Comparison of ENCODE assay signal across 8 cellular contexts in the genomic region with DNA sequence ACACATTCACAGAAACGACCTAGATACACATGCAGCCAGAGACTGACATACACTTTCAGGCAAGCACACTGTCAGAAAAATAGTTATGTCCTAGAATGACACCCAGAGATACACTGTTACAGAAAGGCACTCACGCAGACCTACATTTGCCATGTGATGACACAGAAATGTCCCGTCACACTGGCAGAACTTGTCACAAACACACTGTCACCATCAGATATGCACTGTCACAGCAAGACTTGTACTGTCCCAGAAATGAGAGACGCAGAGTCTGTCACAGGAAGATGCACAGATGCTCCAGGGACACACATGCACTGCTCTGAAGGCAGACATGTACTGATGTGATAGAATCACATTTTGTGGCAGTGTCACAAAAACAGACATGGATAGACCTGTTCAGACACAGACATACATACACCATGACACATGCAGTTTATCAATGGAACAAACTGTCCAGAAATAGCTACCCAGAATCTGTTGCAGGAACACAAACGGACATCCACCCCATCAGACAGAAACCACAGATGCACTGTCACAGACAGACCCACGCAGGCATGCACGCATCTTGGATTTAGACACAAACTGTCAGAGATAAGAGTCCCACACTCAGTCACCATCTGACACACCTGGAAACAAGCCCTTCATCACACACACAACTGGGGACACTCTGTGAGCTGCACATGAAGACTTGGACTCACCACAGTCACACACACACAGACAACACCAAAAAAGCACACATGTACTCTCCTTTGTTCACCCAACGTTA. TPM values are rescaled to one million over a fixed set of nuclear protein-coding genes. Genes with fewer than 3 reads are reported as not detected.
A peak's percentile ranks its signal among the peaks of the same experiment; 100 is the strongest.
DNase-seq lines count a peak whose midpoint lies in the region; ATAC-seq, FAIRE-seq and TF ChIP-seq lines count a peak whose summit lies in the region.

No MANE protein-coding gene starts in this region.

- H3K27ac Mint-ChIP-seq in CD4-positive, alpha-beta memory T cell: peak overlapping the region; percentile 87 to 98 (median 96)
- H3K27ac Mint-ChIP-seq in brain: peak overlapping the region; percentile 42 to 96 (median 85)

- peaks cover 65% of the 10 kb centered on the region for H3K4me1 ChIP-seq in CD4-positive, alpha-beta memory T cell (ENCODE audit: insufficient read depth, low read length)
- peaks cover 55% of the 10 kb centered on the region for H3K4me1 ChIP-seq in KMS-11 (ENCODE audit: low read depth, poor library complexity, severe bottlenecking)

- CTCF ChIA-PET in CD4-positive, alpha-beta memory T cell (lab: Charles Lee; ENCODE audit: partially characterized antibody): interaction anchor here (4.1 kb wide), 1 partner anchor 17 kb away, joined by 22 read pairs; no protein-coding TSS in a partner anchor

- no peaks in the 10 kb centered on the region for H3K9me3 ChIP-seq in CD4-positive, alpha-beta memory T cell (ENCODE audit: control insufficient read depth in 1 of 2, low read length in 2 of 2)
- H3K9me3 ChIP-seq in neural cell (ENCODE audit: low read length): no peaks in the 10 kb centered on the region

- peak; percentile 51 to 79 (median 65) for DNase-seq in CD4-positive, alpha-beta memory T cell
- DNase-seq in T-helper 9 cell (no peak), H54 (ENCODE audit: insufficient read length, low spot score) (no peak), NCI-H2227 treated with DMSO at 0.1 percent for 48 hours (lab: John Stamatoyannopoulos, UW) (no peak)

- H3K27ac ChIP-seq in CD4-positive, alpha-beta memory T cell (ENCODE audit: low read depth, low read length): peak overlapping the region; percentile 81
- peak overlapping the region; percentile 93 for H3K27ac ChIP-seq in KMS-11
- H3K27ac ChIP-seq in neural cell (ENCODE audit: low read length): peak overlapping the region; percentile 66

- peak overlapping the region; percentile 93 to 98 (median 96) for H3K4me3 Mint-ChIP-seq in CD4-positive, alpha-beta memory T cell
- H3K4me3 Mint-ChIP-seq in brain: peak overlapping the region; percentile 89 to 95 (median 93)

- no peaks in the 10 kb centered on the region for H3K27me3 ChIP-seq in CD4-positive, alpha-beta memory T cell (ENCODE audit: insufficient read depth, low read length)
- H3K27me3 ChIP-seq in KMS-11 (ENCODE audit: insufficient read depth, low read depth) (no peaks in the 10 kb centered on the region), neural cell (ENCODE audit: insufficient read depth, low read depth, low read length) (no peaks in the 10 kb centered on the region)

- no peak for ATAC-seq in HG03280 (IDR thresholded peaks at IDR 0.05; ENCODE audit: unreplicated experiment)

- H3K79me2 ChIP-seq in KMS-11 (ENCODE audit: insufficient read depth, low read depth): peaks cover 45% of the 10 kb centered on the region
- no peaks in the 10 kb centered on the region for H3K79me2 ChIP-seq in neural cell (replicated peaks; ENCODE audit: insufficient read depth, low read length)

- no peak for TF ChIP-seq POLR2A in H54 (IDR thresholded peaks at IDR 0.05; ENCODE audit: low read depth, low read length)

- no peaks in the 10 kb centered on the region for H3K9me2 ChIP-seq in neural cell (ENCODE audit: insufficient read depth, low read length)

- H3K27me3 Mint-ChIP-seq in CD4-positive, alpha-beta memory T cell: no peaks in the 10 kb centered on the region
- peaks cover 11% of the 10 kb centered on the region for H3K27me3 Mint-ChIP-seq in brain

- H3K4me1 Mint-ChIP-seq in CD4-positive, alpha-beta memory T cell: peaks cover 24 to 82% (median 50%) of the 10 kb centered on the region in 4 donors
- peaks cover 32% of the 10 kb centered on the region for H3K4me1 Mint-ChIP-seq in brain

- no peak for TF ChIP-seq CTCF in KMS-11 (conservative IDR thresholded peaks at IDR 0.05; ENCODE audit: low read depth, low read length)
- no peak for TF ChIP-seq CTCF in brain (conservative IDR thresholded peaks at IDR 0.05)
- TF ChIP-seq CTCF in neural cell (IDR thresholded peaks at IDR 0.05; ENCODE audit: poor library complexity, severe bottlenecking): no peak

- no peak for TF ChIP-seq RAD21 in neural cell (conservative IDR thresholded peaks at IDR 0.05)

- intact Hi-C loops in CD4-positive, alpha-beta memory T cell (cut with micrococcal nuclease): loop anchor here (1.0 to 5.0 kb wide), 4 partner anchors 17 to 123 kb away; partner anchors contain the start of genes GRIPAP1 and TFE3

- H3K4me3 ChIP-seq in CD4-positive, alpha-beta memory T cell (ENCODE audit: low read length in 2 of 2): peak overlapping the region; percentile 73 to 78
- H3K4me3 ChIP-seq in KMS-11 (IDR thresholded peaks at IDR 0.05; ENCODE audit: insufficient read depth, low read depth, low read length): no peak overlapping the region
- peak overlapping the region; percentile 74 for H3K4me3 ChIP-seq in neural cell (ENCODE audit: low read length)

- peaks cover 23% of the 10 kb centered on the region for H3K36me3 ChIP-seq in CD4-positive, alpha-beta memory T cell (ENCODE audit: insufficient read depth, low read length)
- H3K36me3 ChIP-seq in KMS-11 (ENCODE audit: insufficient read depth) (peaks cover 14% of the 10 kb centered on the region; the same call in 1 of the 2 replicates), neural cell (ENCODE audit: insufficient read depth, low read length) (no peaks in the 10 kb centered on the region)

- H3K9me3 Mint-ChIP-seq in CD4-positive, alpha-beta memory T cell: peaks cover 0 to 4% (median 0%) of the 10 kb centered on the region in 8 donors
- peaks cover 0 to 12% (median 0%) of the 10 kb centered on the region in 5 experiments for H3K9me3 Mint-ChIP-seq in brain

- POLR2A ChIA-PET in CD4-positive, alpha-beta memory T cell (lab: Charles Lee; ENCODE audit: partially characterized antibody): interaction anchor here (0.6 to 6.3 kb wide), 14 partner anchors 7 to 209 kb away, joined by 3 to 235 read pairs (median 4); partner anchors contain the start of genes GRIPAP1, HDAC6, OTUD5 and PQBP1

- H3K4me2 ChIP-seq in KMS-11: peak overlapping the region; percentile 96
- no peak overlapping the region for H3K4me2 ChIP-seq in neural cell (ENCODE audit: low read length)

- TF ChIP-seq EP300 in neural cell (conservative IDR thresholded peaks at IDR 0.05; ENCODE audit: poor library complexity, severe bottlenecking): peak; percentile 96

- no peaks in the 10 kb centered on the region for H3F3A ChIP-seq in neural cell (ENCODE audit: insufficient read depth, low read length, poor library complexity, severe bottlenecking)

- no peak for FAIRE-seq in H54 (lab: Jason Lieb, UNC)

- H2AFZ ChIP-seq in KMS-11 (ENCODE audit: low read depth) (no peak overlapping the region), neural cell (ENCODE audit: low read depth, low read length) (no peak overlapping the region)

- H4K20me1 ChIP-seq in KMS-11 (ENCODE audit: insufficient read depth) (peaks cover 28% of the 10 kb centered on the region), neural cell (ENCODE audit: insufficient read depth) (no peaks in the 10 kb centered on the region)

- H3K9ac ChIP-seq in KMS-11 (peak overlapping the region; percentile 96), neural cell (ENCODE audit: low read length) (peak overlapping the region; percentile 61)

- H3K36me3 Mint-ChIP-seq in CD4-positive, alpha-beta memory T cell: peaks cover 29 to 62% of the 10 kb centered on the region in 2 donors
- peaks cover 14% of the 10 kb centered on the region for H3K36me3 Mint-ChIP-seq in brain

TF ChIP-seq in neural cell, 6 proteins besides CTCF, POLR2A, EP300 and RAD21 (continues in another document):
- peak; percentile 86 for TF ChIP-seq POLR2AphosphoS5 (IDR thresholded peaks at IDR 0.05)

RNA-seq across cellular contexts. Expression of gene PIM2, which starts 1.3 kb away (rescaled TPM):
- total RNA-seq in CD4-positive, alpha-beta memory T cell: 100 to 1,000 TPM; 117 to 118 TPM
- 100 to 1,000 TPM; 396 to 489 TPM for polyA plus RNA-seq in CD4-positive, alpha-beta memory T cell
- polyA plus RNA-seq in brain (ENCODE audit: insufficient read depth, low read depth, low replicate concordance) (15.6 TPM), neural cell (8.9 and 11.1 TPM in 2 replicates)
- polyA minus RNA-seq in neural cell: 6.4 and 11.7 TPM in 2 replicates

RNA-seq across cellular contexts. Expression of gene SLC35A2, which starts 8.7 kb away (rescaled TPM):
- 10 to 100 TPM; 13.8 to 15.8 TPM for total RNA-seq in CD4-positive, alpha-beta memory T cell
- 10 to 100 TPM; 11.8 to 14.4 TPM for polyA plus RNA-seq in CD4-positive, alpha-beta memory T cell
- polyA plus RNA-seq in brain (ENCODE audit: insufficient read depth, low read depth, low replicate concordance) (22.4 TPM), neural cell (20.7 and 25.3 TPM in 2 replicates)
- 14.5 and 15.8 TPM in 2 replicates for polyA minus RNA-seq in neural cell

RNA-seq across cellular contexts. Expression of gene PQBP1, which starts 22.4 kb away (rescaled TPM):
- 10 to 100 TPM; 59.6 to 64.4 TPM for total RNA-seq in CD4-positive, alpha-beta memory T cell
- 10 to 100 TPM; 80.0 to 94.1 TPM for polyA plus RNA-seq in CD4-positive, alpha-beta memory T cell
- polyA plus RNA-seq in brain (ENCODE audit: insufficient read depth, low read depth, low replicate concordance): 203 TPM
- polyA plus RNA-seq in neural cell: 70.8 and 78.5 TPM in 2 replicates
- 30.2 and 36.0 TPM in 2 replicates for polyA minus RNA-seq in neural cell

RNA-seq across cellular contexts. Expression of gene TIMM17B, which starts 22.6 kb away (rescaled TPM):
- total RNA-seq in CD4-positive, alpha-beta memory T cell: 10 to 100 TPM; 42.6 to 46.2 TPM
- 10 to 100 TPM; 65.3 to 69.7 TPM for polyA plus RNA-seq in CD4-positive, alpha-beta memory T cell
- polyA plus RNA-seq in brain (ENCODE audit: insufficient read depth, low read depth, low replicate concordance) (117 TPM), neural cell (131 and 156 TPM in 2 replicates)
- polyA minus RNA-seq in neural cell: 57.2 and 67.0 TPM in 2 replicates

RNA-seq across cellular contexts. Expression of gene OTUD5, which starts 37.3 kb away (rescaled TPM):
- total RNA-seq in CD4-positive, alpha-beta memory T cell: 10 to 100 TPM; 92.0 to 94.5 TPM
- 10 to 100 TPM; 16.5 to 45.6 TPM for polyA plus RNA-seq in CD4-positive, alpha-beta memory T cell
- 77.5 TPM for polyA plus RNA-seq in brain (ENCODE audit: insufficient read depth, low read depth, low replicate concordance)
- polyA plus RNA-seq in neural cell: 34.3 and 35.9 TPM in 2 replicates
- 34.8 and 35.0 TPM in 2 replicates for polyA minus RNA-seq in neural cell

Comparison
In these comparisons a context has a peak if more than half of its experiments do, and no peak if none do; other contexts are left out.
1. DNase-seq: peak in CD4-positive, alpha-beta memory T cell (5 of 5); none in T-helper 9 cell (single experiment), H54 (single experiment) and NCI-H2227 treated with DMSO at 0.1 percent for 48 hours (single experiment).
2. RNA of gene PIM2, which starts 1.3 kb away (polyA plus RNA-seq): 396 to 489 TPM in CD4-positive, alpha-beta memory T cell; 15.6 TPM in brain (single experiment) and 8.9 to 11.1 TPM in neural cell; every median in the first group is over 10 times any median in the second.
3. Peak in every context shown above with its lines, with median percentiles within 50 percentile points of each other: H3K27ac ChIP-seq.